Comparison of ENCODE assay signal across 20 cellular contexts in the genomic region with DNA sequence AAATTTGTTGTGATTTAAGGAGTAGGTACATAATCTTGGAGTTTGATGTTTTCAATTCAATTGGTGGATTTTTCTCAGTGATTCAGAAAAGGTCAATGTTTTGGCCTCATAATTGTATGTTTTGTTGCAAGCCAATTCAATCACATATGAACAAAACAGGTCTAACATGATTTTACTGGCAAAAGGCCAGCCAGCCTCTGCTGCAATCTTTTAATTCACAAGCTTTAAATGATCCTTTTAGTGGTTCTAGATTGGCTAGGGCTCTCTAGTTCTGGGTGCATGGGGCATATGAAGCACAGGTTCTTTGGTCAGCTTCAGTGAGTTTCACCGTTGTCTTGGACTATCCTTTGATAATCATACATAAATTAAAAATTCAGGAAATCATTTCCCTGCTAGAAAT. TPM values are rescaled to one million over a fixed set of nuclear protein-coding genes. Genes with fewer than 3 reads are reported as not detected.
"Had no signal": no experiment of that assay in that cellular context is flagged by ENCODE, and none has a peak within 500 bp of the region (broad histone marks: within the 10 kb centered on the region; RNA-seq: fewer than 3 reads in every experiment).

No MANE protein-coding gene starts in this region.

- DNase-seq: activated CD4-positive, alpha-beta T cell treated with anti-CD3 and anti-CD28 coated beads, Interleukin-2, amount 50 U/mL, for 48 hours; activated naive CD4-positive, alpha-beta T cell treated with anti-CD3 and anti-CD28 coated beads, Interleukin-2, amount 10 ng/mL, durations not matched to agents 7 days and 5 days; dorsolateral prefrontal cortex; esophagus squamous epithelium; hippocampal formation; left ventricle myocardium superior; mesenchymal stem cell; retina; stimulated activated CD4-positive, alpha-beta T cell treated with anti-CD3 and anti-CD28 coated beads, Interleukin-4, amount 100 ng/mL, for 24 hours; stimulated activated naive CD4-positive, alpha-beta T cell; substantia nigra; WERI-Rb-1 had no signal

- H3K36me3 ChIP-seq: esophagus squamous epithelium, tibial nerve, WERI-Rb-1 had no signal

- ATAC-seq: left ventricle myocardium superior; natural killer cell treated with Interleukin-12 subunit alpha and Interleukin-12 subunit beta and Interleukin-15 and Interleukin-18, amount 100 ng/mL, for 72 hours had no signal

- H3K27ac Mint-ChIP-seq: activated naive CD4-positive, alpha-beta T cell treated with anti-CD3 and anti-CD28 coated beads, Interleukin-2, amount 10 ng/mL, durations not matched to agents 7 days and 5 days; activated T-helper 2 cell treated with anti-CD3 and anti-CD28 coated beads, Interferon-gamma antibody, Interleukin-2, Interleukin-4, amounts not matched to agents 10 μg/mL and 5 μg/mL and 100 μg/mL, durations not matched to agents 14 hours and 24 hours and 36 hours; natural killer cell treated with Interleukin-12 subunit alpha and Interleukin-12 subunit beta and Interleukin-15 and Interleukin-18, amount 100 ng/mL, for 72 hours had no signal

- H3K9me3 ChIP-seq: esophagus squamous epithelium, tibial nerve had no signal

- H3K4me3 Mint-ChIP-seq: activated naive CD4-positive, alpha-beta T cell treated with anti-CD3 and anti-CD28 coated beads, Interleukin-2, amount 10 ng/mL, durations not matched to agents 7 days and 5 days; natural killer cell treated with Interleukin-12 subunit alpha and Interleukin-12 subunit beta and Interleukin-15 and Interleukin-18, amount 100 ng/mL, for 72 hours had no signal

- H3K9me3 Mint-ChIP-seq: activated naive CD4-positive, alpha-beta T cell treated with anti-CD3 and anti-CD28 coated beads, Interleukin-2, amount 10 ng/mL, durations not matched to agents 7 days and 5 days; activated T-helper 2 cell treated with anti-CD3 and anti-CD28 coated beads, Interferon-gamma antibody, Interleukin-2, Interleukin-4, amounts not matched to agents 10 μg/mL and 5 μg/mL and 100 μg/mL, durations not matched to agents 14 hours and 24 hours and 36 hours; natural killer cell treated with Interleukin-12 subunit alpha and Interleukin-12 subunit beta and Interleukin-15 and Interleukin-18, amount 100 ng/mL, for 72 hours had no signal

- H3K27me3 Mint-ChIP-seq: activated naive CD4-positive, alpha-beta T cell treated with anti-CD3 and anti-CD28 coated beads, Interleukin-2, amount 10 ng/mL, durations not matched to agents 7 days and 5 days; natural killer cell treated with Interleukin-12 subunit alpha and Interleukin-12 subunit beta and Interleukin-15 and Interleukin-18, amount 100 ng/mL, for 72 hours had no signal

- H3K27me3 ChIP-seq: esophagus squamous epithelium, tibial nerve had no signal

- H3K36me3 Mint-ChIP-seq: activated naive CD4-positive, alpha-beta T cell treated with anti-CD3 and anti-CD28 coated beads, Interleukin-2, amount 10 ng/mL, durations not matched to agents 7 days and 5 days; natural killer cell treated with Interleukin-12 subunit alpha and Interleukin-12 subunit beta and Interleukin-15 and Interleukin-18, amount 100 ng/mL, for 72 hours had no signal

- H3K4me3 ChIP-seq: dorsolateral prefrontal cortex, esophagus squamous epithelium, tibial nerve had no signal

- H3K4me1 Mint-ChIP-seq: activated naive CD4-positive, alpha-beta T cell treated with anti-CD3 and anti-CD28 coated beads, Interleukin-2, amount 10 ng/mL, durations not matched to agents 7 days and 5 days had no signal

- H3K27ac ChIP-seq: dorsolateral prefrontal cortex, esophagus squamous epithelium, tibial nerve, WERI-Rb-1 had no signal

- H3K4me1 ChIP-seq: tibial nerve had no signal

RNA-seq across cellular contexts. Expression of a gene that starts 19.2 kb away (rescaled TPM):
- total RNA-seq: activated T-helper 2 cell treated with anti-CD3 and anti-CD28 coated beads, Interferon-gamma antibody, Interleukin-2, Interleukin-4, amounts not matched to agents 10 μg/mL and 5 μg/mL and 100 μg/mL, durations not matched to agents 14 hours and 24 hours and 36 hours; dorsolateral prefrontal cortex; fibroblast of villous mesenchyme; glomerular endothelial cell; left ventricle myocardium superior; natural killer cell treated with Interleukin-12 subunit alpha and Interleukin-12 subunit beta and Interleukin-15 and Interleukin-18, amount 100 ng/mL, for 72 hours; tibial nerve had no signal

RNA-seq across cellular contexts. Expression of a gene that starts 45.6 kb away (rescaled TPM):
- total RNA-seq: activated T-helper 2 cell treated with anti-CD3 and anti-CD28 coated beads, Interferon-gamma antibody, Interleukin-2, Interleukin-4, amounts not matched to agents 10 μg/mL and 5 μg/mL and 100 μg/mL, durations not matched to agents 14 hours and 24 hours and 36 hours; cardiac septum; dorsolateral prefrontal cortex; esophagus squamous epithelium; fibroblast of villous mesenchyme; glomerular endothelial cell; kidney epithelial cell; left ventricle myocardium superior; natural killer cell treated with Interleukin-12 subunit alpha and Interleukin-12 subunit beta and Interleukin-15 and Interleukin-18, amount 100 ng/mL, for 72 hours; tibial nerve had no signal
- polyA plus RNA-seq: adipose tissue had no signal
